Comparison of ENCODE assay signal across 8 cellular contexts in the genomic region with DNA sequence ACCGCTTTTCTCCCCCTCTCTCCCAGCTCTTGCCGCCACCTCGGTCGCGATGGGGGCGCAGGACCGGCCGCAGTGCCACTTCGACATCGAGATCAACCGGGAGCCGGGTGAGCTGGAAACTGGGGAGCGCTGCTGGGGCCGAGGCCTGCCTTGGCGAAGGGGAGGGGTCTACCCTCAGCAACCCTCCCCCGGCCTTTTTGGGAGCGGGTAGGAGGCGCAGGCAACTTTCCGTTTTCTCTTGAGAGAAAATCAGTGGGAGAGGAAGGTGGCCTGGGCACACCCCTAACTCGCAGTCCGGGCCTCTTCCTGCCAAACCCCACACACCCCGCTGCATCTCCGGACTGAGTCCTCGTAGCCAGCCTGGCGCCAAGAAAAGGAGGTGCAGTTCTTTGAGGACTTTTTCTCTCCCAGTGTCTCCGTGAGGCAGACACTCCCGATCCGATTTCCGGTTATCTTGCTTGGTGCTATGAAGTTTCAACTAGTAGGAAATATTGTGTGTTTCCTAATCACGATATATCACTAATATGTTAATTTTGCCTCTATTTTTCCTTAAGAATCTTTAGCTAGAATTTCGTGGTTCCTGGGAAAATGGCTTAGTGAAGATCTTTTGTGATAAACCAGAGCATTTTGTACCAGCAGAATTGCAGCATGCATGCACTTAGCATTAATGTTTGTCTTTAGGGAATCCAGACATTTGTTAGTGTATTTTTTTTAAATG. TPM values are rescaled to one million over a fixed set of nuclear protein-coding genes. Genes with fewer than 3 reads are reported as not detected.
A peak's percentile ranks its signal among the peaks of the same experiment; 100 is the strongest.
DNase-seq lines count a peak whose midpoint lies in the region; ATAC-seq, FAIRE-seq and TF ChIP-seq lines count a peak whose summit lies in the region.

No MANE protein-coding gene starts in this region.

- no peaks in the 10 kb centered on the region for H3K27me3 ChIP-seq in SU-DHL-6 (ENCODE audit: low read length)
- no peaks in the 10 kb centered on the region for H3K27me3 ChIP-seq in bronchial epithelial cell (ENCODE audit: control insufficient read depth, insufficient read depth, low read length)

- FAIRE-seq in bronchial epithelial cell (lab: Jason Lieb, UNC), result no peak

- H3K27ac ChIP-seq in SU-DHL-6 (ENCODE audit: low read depth, low read length), result peak overlapping the region; percentile 92

- peaks cover 33% of the 10 kb centered on the region for H3F3A ChIP-seq in SU-DHL-6 (ENCODE audit: insufficient read depth)

- peak overlapping the region; percentile 87 for H3K9ac ChIP-seq in SU-DHL-6 (ENCODE audit: low read length)

- H3K79me2 ChIP-seq in SU-DHL-6 (ENCODE audit: insufficient read depth, low read length), result peaks cover 53% of the 10 kb centered on the region

- H3K36me3 ChIP-seq in SU-DHL-6 (ENCODE audit: low read length) (peaks cover 14% of the 10 kb centered on the region; the same call in 1 of the 2 replicates), bronchial epithelial cell (ENCODE audit: control insufficient read depth, insufficient read depth, low read length) (no peaks in the 10 kb centered on the region)

- peak overlapping the region; percentile 44 for H2AFZ ChIP-seq in SU-DHL-6 (ENCODE audit: low read depth, low read length, severe bottlenecking)

- peak overlapping the region; percentile 93 for H3K4me2 ChIP-seq in SU-DHL-6 (ENCODE audit: low read depth, low read length, poor library complexity, severe bottlenecking)

- H3K4me3 ChIP-seq in SU-DHL-6 (ENCODE audit: insufficient read depth, low read length, poor library complexity, severe bottlenecking) (peak overlapping the region; percentile 81), bronchial epithelial cell (ENCODE audit: low read depth, low read length) (peak overlapping the region; percentile 92)

- TF ChIP-seq CTCF in SU-DHL-6 (IDR thresholded peaks at IDR 0.05; ENCODE audit: insufficient read depth, low read length, poor library complexity, severe bottlenecking), result no peak
- TF ChIP-seq CTCF in bronchial epithelial cell (IDR thresholded peaks at IDR 0.05; ENCODE audit: insufficient read depth, low read length, severe bottlenecking), result peak; percentile 23

- peak; percentile 23 for ATAC-seq in GM19463 (IDR thresholded peaks at IDR 0.05; ENCODE audit: unreplicated experiment)

- H4K20me1 ChIP-seq in SU-DHL-6 (ENCODE audit: low read depth, low read length), result 0 out of 2 replicates have a peak, but pooled peaks cover 17% of the 10 kb centered on the region

- DNase-seq in ELF-1 (ENCODE audit: low read depth, low spot score) (peak; percentile 73), HS-27A (ENCODE audit: low read depth) (peak; percentile 51), bronchial epithelial cell (ENCODE audit: low read depth) (peak; percentile 60), islet precursor cell (peak; percentile 80), smooth muscle cell of the brain vasculature (ENCODE audit: low read depth, low spot score) (peak; percentile 9), D341Med (ENCODE audit: low spot score) (no peak)

- no peaks in the 10 kb centered on the region for H3K9me2 ChIP-seq in SU-DHL-6 (replicated peaks; ENCODE audit: insufficient read depth, low read length)

- H3K9me3 ChIP-seq in SU-DHL-6 (ENCODE audit: insufficient read depth, low read length), result no peaks in the 10 kb centered on the region

RNA-seq across cellular contexts. Expression of a gene that starts 0.6 kb away (rescaled TPM):
- total RNA-seq in bronchial epithelial cell, result 33.4 and 36.4 TPM in 2 replicates

RNA-seq across cellular contexts. Expression of a gene that starts 10.5 kb away (rescaled TPM):
- 22.1 and 25.0 TPM in 2 replicates for total RNA-seq in bronchial epithelial cell

RNA-seq across cellular contexts. Expression of a gene that starts 19.4 kb away (rescaled TPM):
- 44.7 and 55.0 TPM in 2 replicates for total RNA-seq in bronchial epithelial cell

RNA-seq across cellular contexts. Expression of a gene that starts 52.4 kb away (rescaled TPM):
- total RNA-seq in bronchial epithelial cell, result 5.8 and 7.6 TPM in 2 replicates
